In genomic region chr6:131877999-131878789, GRCh38 we compare ENCODE assay signal across 16 cellular contexts.
"Had no signal": no experiment of that assay in that cellular context is flagged by ENCODE, and none has a peak within 500 bp of the region (broad histone marks: within the 10 kb centered on the region; RNA-seq: fewer than 3 reads in every experiment).

No MANE protein-coding gene starts in this region.

- H3K27me3 ChIP-seq: right atrium auricular region, transverse colon had no signal

- DNase-seq: activated B cell treated with CpG ODN at 0.5 μM for 24 hours; activated CD4-positive, alpha-beta T cell treated with anti-CD3 and anti-CD28 coated beads for 48 hours; activated gamma-delta T cell treated with Interleukin-2 at 50 U/mL for 16 hours; activated naive CD8-positive, alpha-beta T cell treated with anti-CD3 and anti-CD28 coated beads for 36 hours; aorta; hippocampal formation; kidney; occipital lobe; small intestine; stimulated activated CD4-positive, alpha-beta T cell treated with anti-CD3 and anti-CD28 coated beads, Interleukin-4, amount 100 ng/mL, for 4 hours; stimulated activated CD8-positive, alpha-beta memory T cell treated with anti-CD3 and anti-CD28 coated beads, Interleukin-4, amount 100 ng/mL, for 48 hours; stimulated activated naive CD4-positive, alpha-beta T cell treated with Interleukin-2 at 50 U/mL for 16 hours; T-helper 2 cell; transverse colon had no signal

- H3K27me3 Mint-ChIP-seq: activated B cell treated with CpG ODN at 0.5 μM for 24 hours; activated naive CD8-positive, alpha-beta T cell treated with anti-CD3 and anti-CD28 coated beads for 36 hours had no signal

- H3K4me3 Mint-ChIP-seq: activated B cell treated with CpG ODN at 0.5 μM for 24 hours; activated naive CD8-positive, alpha-beta T cell treated with anti-CD3 and anti-CD28 coated beads for 36 hours; nephron had no signal

- H3K36me3 Mint-ChIP-seq: activated naive CD8-positive, alpha-beta T cell treated with anti-CD3 and anti-CD28 coated beads for 36 hours had no signal

- H3K9me3 Mint-ChIP-seq: activated B cell treated with CpG ODN at 0.5 μM for 24 hours; activated naive CD8-positive, alpha-beta T cell treated with anti-CD3 and anti-CD28 coated beads for 36 hours; nephron had no signal

- H3K4me3 ChIP-seq: right atrium auricular region, transverse colon had no signal

- H3K36me3 ChIP-seq: right atrium auricular region, transverse colon had no signal

- H3K27ac ChIP-seq: right atrium auricular region, transverse colon had no signal

- H3K4me1 ChIP-seq: right atrium auricular region, transverse colon had no signal

- H3K4me1 Mint-ChIP-seq: activated B cell treated with CpG ODN at 0.5 μM for 24 hours; activated naive CD8-positive, alpha-beta T cell treated with anti-CD3 and anti-CD28 coated beads for 36 hours; nephron had no signal

- H3K9me3 ChIP-seq: right atrium auricular region, transverse colon had no signal

- H3K27ac Mint-ChIP-seq: activated B cell treated with CpG ODN at 0.5 μM for 24 hours; activated naive CD8-positive, alpha-beta T cell treated with anti-CD3 and anti-CD28 coated beads for 36 hours; nephron had no signal
